In genomic region chr4:26356067-26356466, GRCh38 we compare ENCODE assay signal across 1 cellular context.
TF ChIP-seq lines count a peak whose summit lies in the region.

No MANE protein-coding gene starts in this region.

TF ChIP-seq in GM23338, 12 proteins besides CTCF, POLR2A, EP300 and RAD21 (continued from another document):
- TF ChIP-seq, protein P1, sequence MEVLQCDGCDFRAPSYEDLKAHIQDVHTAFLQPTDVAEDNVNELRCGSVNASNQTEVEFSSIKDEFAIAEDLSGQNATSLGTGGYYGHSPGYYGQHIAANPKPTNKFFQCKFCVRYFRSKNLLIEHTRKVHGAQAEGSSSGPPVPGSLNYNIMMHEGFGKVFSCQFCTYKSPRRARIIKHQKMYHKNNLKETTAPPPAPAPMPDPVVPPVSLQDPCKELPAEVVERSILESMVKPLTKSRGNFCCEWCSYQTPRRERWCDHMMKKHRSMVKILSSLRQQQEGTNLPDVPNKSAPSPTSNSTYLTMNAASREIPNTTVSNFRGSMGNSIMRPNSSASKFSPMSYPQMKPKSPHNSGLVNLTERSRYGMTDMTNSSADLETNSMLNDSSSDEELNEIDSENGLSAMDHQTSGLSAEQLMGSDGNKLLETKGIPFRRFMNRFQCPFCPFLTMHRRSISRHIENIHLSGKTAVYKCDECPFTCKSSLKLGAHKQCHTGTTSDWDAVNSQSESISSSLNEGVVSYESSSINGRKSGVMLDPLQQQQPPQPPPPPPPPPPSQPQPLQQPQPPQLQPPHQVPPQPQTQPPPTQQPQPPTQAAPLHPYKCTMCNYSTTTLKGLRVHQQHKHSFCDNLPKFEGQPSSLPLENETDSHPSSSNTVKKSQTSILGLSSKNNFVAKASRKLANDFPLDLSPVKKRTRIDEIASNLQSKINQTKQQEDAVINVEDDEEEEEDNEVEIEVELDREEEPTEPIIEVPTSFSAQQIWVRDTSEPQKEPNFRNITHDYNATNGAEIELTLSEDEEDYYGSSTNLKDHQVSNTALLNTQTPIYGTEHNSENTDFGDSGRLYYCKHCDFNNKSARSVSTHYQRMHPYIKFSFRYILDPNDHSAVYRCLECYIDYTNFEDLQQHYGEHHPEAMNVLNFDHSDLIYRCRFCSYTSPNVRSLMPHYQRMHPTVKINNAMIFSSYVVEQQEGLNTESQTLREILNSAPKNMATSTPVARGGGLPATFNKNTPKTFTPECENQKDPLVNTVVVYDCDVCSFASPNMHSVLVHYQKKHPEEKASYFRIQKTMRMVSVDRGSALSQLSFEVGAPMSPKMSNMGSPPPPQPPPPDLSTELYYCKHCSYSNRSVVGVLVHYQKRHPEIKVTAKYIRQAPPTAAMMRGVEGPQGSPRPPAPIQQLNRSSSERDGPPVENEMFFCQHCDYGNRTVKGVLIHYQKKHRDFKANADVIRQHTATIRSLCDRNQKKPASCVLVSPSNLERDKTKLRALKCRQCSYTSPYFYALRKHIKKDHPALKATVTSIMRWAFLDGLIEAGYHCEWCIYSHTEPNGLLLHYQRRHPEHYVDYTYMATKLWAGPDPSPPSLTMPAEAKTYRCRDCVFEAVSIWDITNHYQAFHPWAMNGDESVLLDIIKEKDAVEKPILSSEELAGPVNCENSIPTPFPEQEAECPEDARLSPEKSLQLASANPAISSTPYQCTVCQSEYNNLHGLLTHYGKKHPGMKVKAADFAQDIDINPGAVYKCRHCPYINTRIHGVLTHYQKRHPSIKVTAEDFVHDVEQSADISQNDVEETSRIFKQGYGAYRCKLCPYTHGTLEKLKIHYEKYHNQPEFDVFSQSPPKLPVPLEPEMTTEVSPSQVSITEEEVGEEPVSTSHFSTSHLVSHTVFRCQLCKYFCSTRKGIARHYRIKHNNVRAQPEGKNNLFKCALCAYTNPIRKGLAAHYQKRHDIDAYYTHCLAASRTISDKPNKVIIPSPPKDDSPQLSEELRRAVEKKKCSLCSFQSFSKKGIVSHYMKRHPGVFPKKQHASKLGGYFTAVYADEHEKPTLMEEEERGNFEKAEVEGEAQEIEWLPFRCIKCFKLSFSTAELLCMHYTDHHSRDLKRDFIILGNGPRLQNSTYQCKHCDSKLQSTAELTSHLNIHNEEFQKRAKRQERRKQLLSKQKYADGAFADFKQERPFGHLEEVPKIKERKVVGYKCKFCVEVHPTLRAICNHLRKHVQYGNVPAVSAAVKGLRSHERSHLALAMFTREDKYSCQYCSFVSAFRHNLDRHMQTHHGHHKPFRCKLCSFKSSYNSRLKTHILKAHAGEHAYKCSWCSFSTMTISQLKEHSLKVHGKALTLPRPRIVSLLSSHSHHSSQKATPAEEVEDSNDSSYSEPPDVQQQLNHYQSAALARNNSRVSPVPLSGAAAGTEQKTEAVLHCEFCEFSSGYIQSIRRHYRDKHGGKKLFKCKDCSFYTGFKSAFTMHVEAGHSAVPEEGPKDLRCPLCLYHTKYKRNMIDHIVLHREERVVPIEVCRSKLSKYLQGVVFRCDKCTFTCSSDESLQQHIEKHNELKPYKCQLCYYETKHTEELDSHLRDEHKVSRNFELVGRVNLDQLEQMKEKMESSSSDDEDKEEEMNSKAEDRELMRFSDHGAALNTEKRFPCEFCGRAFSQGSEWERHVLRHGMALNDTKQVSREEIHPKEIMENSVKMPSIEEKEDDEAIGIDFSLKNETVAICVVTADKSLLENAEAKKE (CRISPR knock-in tag; IDR thresholded peaks at IDR 0.05), result no peak
- no peak for TF ChIP-seq EZH2 (IDR thresholded peaks at IDR 0.05; ENCODE audit: low read depth, unreplicated experiment)
- TF ChIP-seq STAT1 (IDR thresholded peaks at IDR 0.05; ENCODE audit: unreplicated experiment), result no peak
- TF ChIP-seq ZNF114 (CRISPR knock-in tag; IDR thresholded peaks at IDR 0.05), result no peak
- no peak for TF ChIP-seq POLR2AphosphoS5 (IDR thresholded peaks at IDR 0.05; ENCODE audit: low read depth)
